In the genomic region with DNA sequence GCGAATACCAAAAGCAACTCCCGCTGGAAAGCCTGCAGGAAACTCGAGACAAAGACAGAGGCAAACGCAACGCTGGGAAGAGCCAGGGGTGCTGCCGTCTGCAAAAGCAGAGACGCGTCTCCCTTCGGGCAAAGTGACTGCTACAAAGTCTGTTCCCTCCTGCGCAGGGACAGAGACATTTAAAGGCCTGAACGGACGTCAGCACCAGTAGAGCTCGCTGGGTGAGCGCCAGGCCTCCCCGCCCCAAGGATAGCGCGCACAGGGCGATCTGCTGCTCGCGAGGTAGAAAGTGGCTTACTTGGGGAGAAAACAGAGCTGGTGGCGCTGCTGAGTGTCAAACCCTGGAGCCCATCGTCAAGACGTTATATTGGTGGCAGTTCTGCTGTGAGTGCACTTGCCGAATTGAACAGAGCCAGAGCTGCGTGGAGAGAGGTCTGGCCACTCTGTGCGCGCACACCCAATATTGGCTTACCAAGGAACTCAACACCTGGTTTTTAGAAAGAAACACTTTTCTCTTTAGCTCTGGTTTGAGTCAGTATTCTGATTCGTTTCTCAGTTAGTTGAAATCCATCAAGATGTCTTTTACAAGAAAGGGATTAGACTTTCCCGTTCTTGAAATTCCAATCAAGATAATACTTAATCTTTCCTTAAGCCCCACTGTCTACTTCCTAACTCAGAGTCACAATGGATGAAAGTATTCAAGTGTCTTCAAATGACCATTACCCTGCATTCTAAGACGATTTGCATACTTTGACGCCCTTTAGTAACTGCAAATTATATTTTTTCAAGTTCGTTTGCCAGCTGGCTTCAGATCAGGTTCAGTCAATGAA, we compare ENCODE assay signal across 9 cellular contexts.
DNase-seq lines count a peak whose midpoint lies in the region; ATAC-seq, FAIRE-seq and TF ChIP-seq lines count a peak whose summit lies in the region.
"Had no signal": no experiment of that assay in that cellular context is flagged by ENCODE, and none has a peak within 500 bp of the region (broad histone marks: within the 10 kb centered on the region; RNA-seq: fewer than 3 reads in every experiment).

No MANE protein-coding gene starts in this region.

- H3K9me3 Mint-ChIP-seq in activated T-helper 17 cell treated with anti-CD3 and anti-CD28 coated beads, Interleukin-2, amount 50 U/mL, for 72 hours: no peaks in the 10 kb centered on the region

- peaks cover 26% of the 10 kb centered on the region for H3K27me3 Mint-ChIP-seq in activated T-helper 17 cell treated with anti-CD3 and anti-CD28 coated beads, Interleukin-2, amount 50 U/mL, for 72 hours

- H3K36me3 ChIP-seq in spleen: no peaks in the 10 kb centered on the region

- peak; percentile 15 for TF ChIP-seq CTCF in D721Med (IDR thresholded peaks at IDR 0.05; ENCODE audit: insufficient read depth, missing control alignments)
- TF ChIP-seq CTCF in spleen (IDR thresholded peaks at IDR 0.05 in 8 of 11, conservative IDR thresholded peaks at IDR 0.05 in 3 of 11): no peak

- DNase-seq in D721Med (ENCODE audit: insufficient read length, low spot score) (no peak), NCI-H1105 treated with DMSO at 0.1 percent for 48 hours (lab: John Stamatoyannopoulos, UW) (peak; percentile 72), iPS DF 19.7 (ENCODE audit: low read depth, low spot score) (peak; percentile 5), spleen (peak; percentile 72)
- DNase-seq in activated effector memory CD4-positive, alpha-beta T cell treated with anti-CD3 and anti-CD28 coated beads, Interleukin-2, amount 50 U/mL, for 16 hours: no peak
- no peak for DNase-seq in effector CD4-positive, alpha-beta T cell

- intact Hi-C loops in spleen (cut with DNase I; ENCODE audit: low total_unique reads): no loop called here

- 4 to 9% (median 6%) methylated on average over 32 of the region's 32 CpGs for WGBS in spleen, 5 donors

- no peaks in the 10 kb centered on the region for H3K9me3 ChIP-seq in spleen

- H3K4me1 Mint-ChIP-seq in activated T-helper 17 cell treated with anti-CD3 and anti-CD28 coated beads, Interleukin-2, amount 50 U/mL, for 72 hours: no peaks in the 10 kb centered on the region

- H3K27ac ChIP-seq in spleen: no peak overlapping the region

- peaks cover 0 to 49% (median 20%) of the 10 kb centered on the region in 7 donors for H3K27me3 ChIP-seq in spleen (replicated peaks in 1 of 7)

- no peak overlapping the region for H3K27ac Mint-ChIP-seq in activated T-helper 17 cell treated with anti-CD3 and anti-CD28 coated beads, Interleukin-2, amount 50 U/mL, for 72 hours

- TF ChIP-seq POLR2A in spleen (IDR thresholded peaks at IDR 0.05): no peak

- H3K4me1 ChIP-seq in spleen: peaks cover 0 to 17% (median 11%) of the 10 kb centered on the region in 6 donors

- no peaks in the 10 kb centered on the region for H3K36me3 Mint-ChIP-seq in activated T-helper 17 cell treated with anti-CD3 and anti-CD28 coated beads, Interleukin-2, amount 50 U/mL, for 72 hours (ENCODE audit: low read depth)

- peak overlapping the region in 4 of 8 donors; percentile 16 to 61 (median 22) for H3K4me3 ChIP-seq in spleen

- H3K4me3 Mint-ChIP-seq in activated T-helper 17 cell treated with anti-CD3 and anti-CD28 coated beads, Interleukin-2, amount 50 U/mL, for 72 hours: peak overlapping the region; percentile 48

- FAIRE-seq in D721Med (lab: Jason Lieb, UNC): peak; percentile 87
- FAIRE-seq: colon had no signal

- ATAC-seq in activated T-helper 17 cell treated with anti-CD3 and anti-CD28 coated beads, Interleukin-2, amount 50 U/mL, for 72 hours (replicated peaks): peak; percentile 31
- ATAC-seq in GM19463 (IDR thresholded peaks at IDR 0.05; ENCODE audit: unreplicated experiment): no peak

Comparison
In these comparisons a context has a peak if more than half of its experiments do, and no peak if none do; other contexts are left out.
1. DNase-seq: peak in NCI-H1105 treated with DMSO at 0.1 percent for 48 hours (single experiment), iPS DF 19.7 (single experiment) and spleen (single experiment); none in D721Med (single experiment), activated effector memory CD4-positive, alpha-beta T cell treated with anti-CD3 and anti-CD28 coated beads, Interleukin-2, amount 50 U/mL, for 16 hours (single experiment) and effector CD4-positive, alpha-beta T cell (single experiment).